1 cellular context compared by ENCODE assay signal in the genomic region with DNA sequence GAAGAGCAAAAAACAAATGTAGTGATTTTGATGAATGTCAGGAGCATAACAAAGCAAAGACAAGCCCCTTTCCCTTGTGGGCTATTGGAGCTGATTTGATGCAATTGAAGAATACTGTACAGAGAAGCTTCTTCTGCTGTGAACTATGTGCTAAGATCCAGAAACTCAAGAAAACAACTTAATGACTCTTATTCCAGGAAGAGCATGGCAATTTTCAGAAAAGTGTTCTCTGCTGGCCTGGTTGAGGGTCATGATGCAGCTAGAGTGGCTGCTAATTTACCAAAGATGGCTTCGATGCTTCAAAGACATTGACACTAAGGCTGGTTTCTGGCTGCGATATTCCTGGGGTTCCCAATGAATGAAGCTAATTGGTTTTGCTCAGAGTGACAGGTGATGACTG.
TF ChIP-seq lines count a peak whose summit lies in the region.

No MANE protein-coding gene starts in this region.

TF ChIP-seq in GM23338, 12 proteins besides CTCF, POLR2A, EP300 and RAD21 (continued from another document):
- TF ChIP-seq, protein P1, sequence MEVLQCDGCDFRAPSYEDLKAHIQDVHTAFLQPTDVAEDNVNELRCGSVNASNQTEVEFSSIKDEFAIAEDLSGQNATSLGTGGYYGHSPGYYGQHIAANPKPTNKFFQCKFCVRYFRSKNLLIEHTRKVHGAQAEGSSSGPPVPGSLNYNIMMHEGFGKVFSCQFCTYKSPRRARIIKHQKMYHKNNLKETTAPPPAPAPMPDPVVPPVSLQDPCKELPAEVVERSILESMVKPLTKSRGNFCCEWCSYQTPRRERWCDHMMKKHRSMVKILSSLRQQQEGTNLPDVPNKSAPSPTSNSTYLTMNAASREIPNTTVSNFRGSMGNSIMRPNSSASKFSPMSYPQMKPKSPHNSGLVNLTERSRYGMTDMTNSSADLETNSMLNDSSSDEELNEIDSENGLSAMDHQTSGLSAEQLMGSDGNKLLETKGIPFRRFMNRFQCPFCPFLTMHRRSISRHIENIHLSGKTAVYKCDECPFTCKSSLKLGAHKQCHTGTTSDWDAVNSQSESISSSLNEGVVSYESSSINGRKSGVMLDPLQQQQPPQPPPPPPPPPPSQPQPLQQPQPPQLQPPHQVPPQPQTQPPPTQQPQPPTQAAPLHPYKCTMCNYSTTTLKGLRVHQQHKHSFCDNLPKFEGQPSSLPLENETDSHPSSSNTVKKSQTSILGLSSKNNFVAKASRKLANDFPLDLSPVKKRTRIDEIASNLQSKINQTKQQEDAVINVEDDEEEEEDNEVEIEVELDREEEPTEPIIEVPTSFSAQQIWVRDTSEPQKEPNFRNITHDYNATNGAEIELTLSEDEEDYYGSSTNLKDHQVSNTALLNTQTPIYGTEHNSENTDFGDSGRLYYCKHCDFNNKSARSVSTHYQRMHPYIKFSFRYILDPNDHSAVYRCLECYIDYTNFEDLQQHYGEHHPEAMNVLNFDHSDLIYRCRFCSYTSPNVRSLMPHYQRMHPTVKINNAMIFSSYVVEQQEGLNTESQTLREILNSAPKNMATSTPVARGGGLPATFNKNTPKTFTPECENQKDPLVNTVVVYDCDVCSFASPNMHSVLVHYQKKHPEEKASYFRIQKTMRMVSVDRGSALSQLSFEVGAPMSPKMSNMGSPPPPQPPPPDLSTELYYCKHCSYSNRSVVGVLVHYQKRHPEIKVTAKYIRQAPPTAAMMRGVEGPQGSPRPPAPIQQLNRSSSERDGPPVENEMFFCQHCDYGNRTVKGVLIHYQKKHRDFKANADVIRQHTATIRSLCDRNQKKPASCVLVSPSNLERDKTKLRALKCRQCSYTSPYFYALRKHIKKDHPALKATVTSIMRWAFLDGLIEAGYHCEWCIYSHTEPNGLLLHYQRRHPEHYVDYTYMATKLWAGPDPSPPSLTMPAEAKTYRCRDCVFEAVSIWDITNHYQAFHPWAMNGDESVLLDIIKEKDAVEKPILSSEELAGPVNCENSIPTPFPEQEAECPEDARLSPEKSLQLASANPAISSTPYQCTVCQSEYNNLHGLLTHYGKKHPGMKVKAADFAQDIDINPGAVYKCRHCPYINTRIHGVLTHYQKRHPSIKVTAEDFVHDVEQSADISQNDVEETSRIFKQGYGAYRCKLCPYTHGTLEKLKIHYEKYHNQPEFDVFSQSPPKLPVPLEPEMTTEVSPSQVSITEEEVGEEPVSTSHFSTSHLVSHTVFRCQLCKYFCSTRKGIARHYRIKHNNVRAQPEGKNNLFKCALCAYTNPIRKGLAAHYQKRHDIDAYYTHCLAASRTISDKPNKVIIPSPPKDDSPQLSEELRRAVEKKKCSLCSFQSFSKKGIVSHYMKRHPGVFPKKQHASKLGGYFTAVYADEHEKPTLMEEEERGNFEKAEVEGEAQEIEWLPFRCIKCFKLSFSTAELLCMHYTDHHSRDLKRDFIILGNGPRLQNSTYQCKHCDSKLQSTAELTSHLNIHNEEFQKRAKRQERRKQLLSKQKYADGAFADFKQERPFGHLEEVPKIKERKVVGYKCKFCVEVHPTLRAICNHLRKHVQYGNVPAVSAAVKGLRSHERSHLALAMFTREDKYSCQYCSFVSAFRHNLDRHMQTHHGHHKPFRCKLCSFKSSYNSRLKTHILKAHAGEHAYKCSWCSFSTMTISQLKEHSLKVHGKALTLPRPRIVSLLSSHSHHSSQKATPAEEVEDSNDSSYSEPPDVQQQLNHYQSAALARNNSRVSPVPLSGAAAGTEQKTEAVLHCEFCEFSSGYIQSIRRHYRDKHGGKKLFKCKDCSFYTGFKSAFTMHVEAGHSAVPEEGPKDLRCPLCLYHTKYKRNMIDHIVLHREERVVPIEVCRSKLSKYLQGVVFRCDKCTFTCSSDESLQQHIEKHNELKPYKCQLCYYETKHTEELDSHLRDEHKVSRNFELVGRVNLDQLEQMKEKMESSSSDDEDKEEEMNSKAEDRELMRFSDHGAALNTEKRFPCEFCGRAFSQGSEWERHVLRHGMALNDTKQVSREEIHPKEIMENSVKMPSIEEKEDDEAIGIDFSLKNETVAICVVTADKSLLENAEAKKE (CRISPR knock-in tag; IDR thresholded peaks at IDR 0.05): no peak
- TF ChIP-seq POLR2AphosphoS5 (IDR thresholded peaks at IDR 0.05; ENCODE audit: low read depth): no peak
